Comparison of ENCODE assay signal across 28 cellular contexts in the genomic region with DNA sequence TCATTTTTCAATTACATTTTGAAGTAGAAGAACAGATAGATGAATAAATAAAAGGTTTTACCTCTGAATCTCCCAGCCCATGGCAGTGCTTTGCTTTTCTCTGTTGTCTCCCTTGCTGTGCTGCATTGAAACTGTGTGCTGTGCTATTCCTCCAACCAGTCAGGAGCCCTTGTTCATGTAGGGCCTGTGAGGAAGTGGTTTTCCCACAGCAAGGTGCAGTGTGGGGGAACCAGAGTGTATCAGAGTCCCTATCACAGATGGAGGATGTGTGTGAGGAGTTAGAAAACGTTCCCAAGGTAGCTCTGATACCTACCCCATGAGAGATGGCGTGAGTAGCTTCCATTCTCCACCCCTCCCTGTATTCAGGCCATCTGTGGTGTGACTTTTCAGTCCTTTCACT.
"Had no signal": no experiment of that assay in that cellular context is flagged by ENCODE, and none has a peak within 500 bp of the region (broad histone marks: within the 10 kb centered on the region; RNA-seq: fewer than 3 reads in every experiment).

No MANE protein-coding gene starts in this region.

- H3K9me3 Mint-ChIP-seq: activated naive CD4-positive, alpha-beta T cell treated with anti-CD3 and anti-CD28 coated beads, Interleukin-2, amount 50 U/mL, for 24 hours; activated T-cell treated with anti-CD3 and anti-CD28 coated beads, Interleukin-2, amount 50 U/mL, for 24 hours; activated T-helper 2 cell treated with anti-CD3 and anti-CD28 coated beads, Interferon-gamma antibody, Interleukin-2, Interleukin-4, amounts not matched to agents 10 μg/mL and 5 μg/mL and 100 μg/mL, durations not matched to agents 14 hours and 24 hours and 36 hours; T-helper 2 cell treated with Interferon-gamma antibody and Interleukin-4, amounts not matched to agents 5 μg/mL and 100 μg/mL, for 36 hours had no signal

- H3K36me3 ChIP-seq: ascending aorta, MG63 had no signal

- H3K4me3 ChIP-seq: ascending aorta, MG63 had no signal

- H3K9me3 ChIP-seq: ascending aorta, MG63 had no signal

- H3K27me3 ChIP-seq: ascending aorta, MG63 had no signal

- H3K4me3 Mint-ChIP-seq: activated CD4-positive, alpha-beta T cell treated with anti-CD3 and anti-CD28 coated beads for 36 hours; activated CD4-positive, alpha-beta T cell treated with anti-CD3 and anti-CD28 coated beads, Interleukin-2, amount 10 ng/mL, durations not matched to agents 7 days and 5 days; activated CD8-positive, alpha-beta T cell treated with anti-CD3 and anti-CD28 coated beads, Interleukin-2, amount 10 ng/mL, durations not matched to agents 7 days and 5 days; activated naive CD4-positive, alpha-beta T cell treated with anti-CD3 and anti-CD28 coated beads, Interleukin-2, amount 50 U/mL, for 24 hours; activated naive CD8-positive, alpha-beta T cell treated with anti-CD3 and anti-CD28 coated beads, Interleukin-2, amount 10 ng/mL, durations not matched to agents 7 days and 5 days; activated T-cell treated with anti-CD3 and anti-CD28 coated beads, Interleukin-2, amount 50 U/mL, for 24 hours; T-helper 1 cell treated with Interleukin-12 subunit alpha and Interleukin-12 subunit beta and Interleukin-4 antibody, amounts not matched to agents 30 μg/mL and 1 μg/mL, for 36 hours; T-helper 2 cell treated with Interferon-gamma antibody and Interleukin-4, amounts not matched to agents 5 μg/mL and 100 μg/mL, for 36 hours had no signal

- H3K4me1 Mint-ChIP-seq: activated CD4-positive, alpha-beta T cell treated with anti-CD3 and anti-CD28 coated beads for 36 hours; activated naive CD4-positive, alpha-beta T cell treated with anti-CD3 and anti-CD28 coated beads, Interleukin-2, amount 50 U/mL, for 24 hours had no signal

- H3K4me1 ChIP-seq: ascending aorta had no signal

- ATAC-seq: activated CD4-positive, alpha-beta T cell treated with anti-CD3 and anti-CD28 coated beads for 36 hours; activated CD8-positive, alpha-beta T cell treated with anti-CD3 and anti-CD28 coated beads, Interleukin-2, amount 10 ng/mL, durations not matched to agents 7 days and 5 days had no signal

- H3K27ac ChIP-seq: ascending aorta had no signal

- H3K36me3 Mint-ChIP-seq: activated naive CD4-positive, alpha-beta T cell treated with anti-CD3 and anti-CD28 coated beads, Interleukin-2, amount 50 U/mL, for 24 hours; activated naive CD8-positive, alpha-beta T cell treated with anti-CD3 and anti-CD28 coated beads, Interleukin-2, amount 10 ng/mL, durations not matched to agents 7 days and 5 days had no signal

- H3K27ac Mint-ChIP-seq: activated CD4-positive, alpha-beta T cell treated with anti-CD3 and anti-CD28 coated beads for 36 hours; activated CD4-positive, alpha-beta T cell treated with anti-CD3 and anti-CD28 coated beads, Interleukin-2, amount 10 ng/mL, durations not matched to agents 7 days and 5 days; activated CD8-positive, alpha-beta T cell treated with anti-CD3 and anti-CD28 coated beads, Interleukin-2, amount 10 ng/mL, durations not matched to agents 7 days and 5 days; activated naive CD4-positive, alpha-beta T cell treated with anti-CD3 and anti-CD28 coated beads, Interleukin-2, amount 50 U/mL, for 24 hours; activated naive CD8-positive, alpha-beta T cell treated with anti-CD3 and anti-CD28 coated beads, Interleukin-2, amount 10 ng/mL, durations not matched to agents 7 days and 5 days; activated T-cell treated with anti-CD3 and anti-CD28 coated beads, Interleukin-2, amount 50 U/mL, for 24 hours; activated T-helper 2 cell treated with anti-CD3 and anti-CD28 coated beads, Interferon-gamma antibody, Interleukin-2, Interleukin-4, amounts not matched to agents 10 μg/mL and 5 μg/mL and 100 μg/mL, durations not matched to agents 14 hours and 24 hours and 36 hours; T-helper 1 cell treated with Interleukin-12 subunit alpha and Interleukin-12 subunit beta and Interleukin-4 antibody, amounts not matched to agents 30 μg/mL and 1 μg/mL, for 36 hours; T-helper 2 cell treated with Interferon-gamma antibody and Interleukin-4, amounts not matched to agents 5 μg/mL and 100 μg/mL, for 36 hours had no signal

- DNase-seq: activated CD4-positive, alpha-beta T cell treated with anti-CD3 and anti-CD28 coated beads for 36 hours; activated CD4-positive, alpha-beta T cell treated with anti-CD3 and anti-CD28 coated beads, Interleukin-2, amount 10 ng/mL, durations not matched to agents 7 days and 5 days; activated CD4-positive, alpha-beta T cell treated with anti-CD3 and anti-CD28 coated beads, Interleukin-2, amount 50 U/mL, for 48 hours; activated CD8-positive, alpha-beta T cell treated with anti-CD3 and anti-CD28 coated beads, Interleukin-2, amount 10 ng/mL, durations not matched to agents 7 days and 5 days; activated gamma-delta T cell; activated naive CD4-positive, alpha-beta T cell treated with Interleukin-2 at 50 U/mL for 16 hours; activated naive CD8-positive, alpha-beta T cell treated with anti-CD3 and anti-CD28 coated beads, Interleukin-2, amount 10 ng/mL, durations not matched to agents 7 days and 5 days; activated T-cell treated with anti-CD3 and anti-CD28 coated beads, Interleukin-2, amount 50 U/mL, for 24 hours; amygdala; MG63; NCI-H1092; NCI-H1417; NCI-H146; NCI-H187; NCI-H2029 treated with DMSO at 0.1 percent for 48 hours; NCI-H2107; NCI-H2171; NCI-H510A; NCI-H526; NCI-H748 treated with DMSO at 0.1 percent for 48 hours; NK-92 treated with Interleukin-12 subunit alpha and Interleukin-12 subunit beta, amount 100 ng/mL, for 24 hours; OCI-M1; Right ventricle myocardium superior had no signal
